In genomic region chr6:4805553-4806307, GRCh38 we compare ENCODE assay signal across 8 cellular contexts. TPM values are rescaled to one million over a fixed set of nuclear protein-coding genes. Genes with fewer than 3 reads are reported as not detected.
DNase-seq lines count a peak whose midpoint lies in the region; ATAC-seq and TF ChIP-seq lines count a peak whose summit lies in the region.

No MANE protein-coding gene starts in this region.

- peak; percentile 11 to 65 (median 34) for TF ChIP-seq CTCF in sigmoid colon (IDR thresholded peaks at IDR 0.05)

- peak; percentile 35 for DNase-seq in stimulated activated naive CD8-positive, alpha-beta T cell treated with anti-CD3 and anti-CD28 coated beads, Interleukin-15, Interleukin-2, amounts not matched to agents 100 U/mL and 50 U/mL, for 24 hours
- no peak for DNase-seq in stimulated activated naive CD8-positive, alpha-beta T cell treated with anti-CD3 and anti-CD28 coated beads, Interleukin-15, amount 100 ng/mL, for 72 hours
- peak; percentile 61 to 75 for DNase-seq in NCI-H187 (lab: John Stamatoyannopoulos, UW)
- peak; percentile 11 for DNase-seq in activated naive CD8-positive, alpha-beta T cell treated with anti-CD3 and anti-CD28 coated beads for 36 hours
- DNase-seq in right cardiac atrium = peak; percentile 17 to 74 (median 64)
- peak; percentile 68 for DNase-seq in sigmoid colon

- 78% methylated on average over 18 of the region's 18 CpGs for WGBS in right cardiac atrium
- WGBS in sigmoid colon, 2 donors = 61 to 76% methylated on average over 18 of the region's 18 CpGs

- intact Hi-C loops in right cardiac atrium (cut with DNase I) (no loop called here), sigmoid colon (cut with DNase I) (no loop called here)

- no peaks in the 10 kb centered on the region for H3K27me3 ChIP-seq in right cardiac atrium (ENCODE audit: control insufficient read depth, insufficient read depth)
- H3K27me3 ChIP-seq in sigmoid colon = no peaks in the 10 kb centered on the region

- TF ChIP-seq EP300 in sigmoid colon (IDR thresholded peaks at IDR 0.05) = no peak

- no peak overlapping the region for H3K27ac ChIP-seq in right cardiac atrium (ENCODE audit: low read length)
- no peak overlapping the region for H3K27ac ChIP-seq in sigmoid colon

- no peak for TF ChIP-seq POLR2A in sigmoid colon (IDR thresholded peaks at IDR 0.05)

- peaks cover 90% of the 10 kb centered on the region for H3K4me1 Mint-ChIP-seq in stimulated activated naive CD8-positive, alpha-beta T cell treated with anti-CD3 and anti-CD28 coated beads, Interleukin-15, amount 100 ng/mL, for 72 hours
- H3K4me1 Mint-ChIP-seq in activated naive CD8-positive, alpha-beta T cell treated with anti-CD3 and anti-CD28 coated beads for 36 hours = peaks cover 77% of the 10 kb centered on the region

- H3K9me3 ChIP-seq in right cardiac atrium (ENCODE audit: control insufficient read depth, low read length) (no peaks in the 10 kb centered on the region), sigmoid colon (peaks cover 0 to under 1% (median 0%) of the 10 kb centered on the region in 4 donors)

- H3K27ac Mint-ChIP-seq in stimulated activated naive CD8-positive, alpha-beta T cell treated with anti-CD3 and anti-CD28 coated beads, Interleukin-15, amount 100 ng/mL, for 72 hours = no peak overlapping the region
- no peak overlapping the region for H3K27ac Mint-ChIP-seq in activated naive CD8-positive, alpha-beta T cell treated with anti-CD3 and anti-CD28 coated beads for 36 hours

- H3K4me3 ChIP-seq in right cardiac atrium (ENCODE audit: low read length) = no peak overlapping the region
- no peak overlapping the region for H3K4me3 ChIP-seq in sigmoid colon

- peak overlapping the region in 1 of 2 donors; percentile 48 for H3K4me3 Mint-ChIP-seq in stimulated activated naive CD8-positive, alpha-beta T cell treated with anti-CD3 and anti-CD28 coated beads, Interleukin-15, amount 100 ng/mL, for 72 hours
- H3K4me3 Mint-ChIP-seq in activated naive CD8-positive, alpha-beta T cell treated with anti-CD3 and anti-CD28 coated beads for 36 hours = no peak overlapping the region

- ATAC-seq in stimulated activated naive CD8-positive, alpha-beta T cell treated with anti-CD3 and anti-CD28 coated beads, Interleukin-15, Interleukin-2, amounts not matched to agents 100 U/mL and 50 U/mL, for 24 hours = no peak
- ATAC-seq in stimulated activated naive CD8-positive, alpha-beta T cell treated with anti-CD3 and anti-CD28 coated beads, Interleukin-15, amount 100 ng/mL, for 72 hours = no peak
- ATAC-seq in right cardiac atrium = peak; percentile 50 to 69
- no peak for ATAC-seq in GM18868 (IDR thresholded peaks at IDR 0.05; ENCODE audit: unreplicated experiment)
- ATAC-seq in HG02571 (IDR thresholded peaks at IDR 0.05; ENCODE audit: unreplicated experiment) = no peak

- H3K36me3 Mint-ChIP-seq in activated naive CD8-positive, alpha-beta T cell treated with anti-CD3 and anti-CD28 coated beads for 36 hours = peaks cover 24% of the 10 kb centered on the region

- peaks cover 9 to 19% of the 10 kb centered on the region in 2 donors for H3K9me3 Mint-ChIP-seq in stimulated activated naive CD8-positive, alpha-beta T cell treated with anti-CD3 and anti-CD28 coated beads, Interleukin-15, amount 100 ng/mL, for 72 hours
- peaks cover 18% of the 10 kb centered on the region for H3K9me3 Mint-ChIP-seq in activated naive CD8-positive, alpha-beta T cell treated with anti-CD3 and anti-CD28 coated beads for 36 hours

- H3K4me1 ChIP-seq in right cardiac atrium (ENCODE audit: control insufficient read depth, insufficient read depth, low read length) = peaks cover 17% of the 10 kb centered on the region
- H3K4me1 ChIP-seq in sigmoid colon = peaks cover 0 to 46% (median 36%) of the 10 kb centered on the region in 4 donors

- no peaks in the 10 kb centered on the region for H3K27me3 Mint-ChIP-seq in stimulated activated naive CD8-positive, alpha-beta T cell treated with anti-CD3 and anti-CD28 coated beads, Interleukin-15, amount 100 ng/mL, for 72 hours
- no peaks in the 10 kb centered on the region for H3K27me3 Mint-ChIP-seq in activated naive CD8-positive, alpha-beta T cell treated with anti-CD3 and anti-CD28 coated beads for 36 hours

- H3K36me3 ChIP-seq in sigmoid colon = no peaks in the 10 kb centered on the region

RNA-seq across cellular contexts. Expression of gene CDYL, which starts 29.5 kb away (rescaled TPM):
- 10 to 100 TPM; 38.8 to 40.5 TPM for total RNA-seq in activated naive CD8-positive, alpha-beta T cell treated with anti-CD3 and anti-CD28 coated beads for 36 hours
- total RNA-seq in right cardiac atrium (10 to 100 TPM; 33.5 to 42.0 (median 36.1) TPM), sigmoid colon (10 to 100 TPM; 37.9 to 82.8 (median 56.5) TPM)
- polyA plus RNA-seq in right cardiac atrium (6.0 TPM), sigmoid colon (10 to 100 TPM; 14.2 to 16.2 (median 14.8) TPM)

Comparison
In these comparisons a context has a peak if more than half of its experiments do, and no peak if none do; other contexts are left out.
1. DNase-seq: peak in stimulated activated naive CD8-positive, alpha-beta T cell treated with anti-CD3 and anti-CD28 coated beads, Interleukin-15, Interleukin-2, amounts not matched to agents 100 U/mL and 50 U/mL, for 24 hours (single experiment), NCI-H187 (2 of 2), activated naive CD8-positive, alpha-beta T cell treated with anti-CD3 and anti-CD28 coated beads for 36 hours (single experiment), right cardiac atrium (3 of 3) and sigmoid colon (single experiment); none in stimulated activated naive CD8-positive, alpha-beta T cell treated with anti-CD3 and anti-CD28 coated beads, Interleukin-15, amount 100 ng/mL, for 72 hours (0 of 2).
2. ATAC-seq: peak in right cardiac atrium (2 of 2); none in stimulated activated naive CD8-positive, alpha-beta T cell treated with anti-CD3 and anti-CD28 coated beads, Interleukin-15, Interleukin-2, amounts not matched to agents 100 U/mL and 50 U/mL, for 24 hours (single experiment), stimulated activated naive CD8-positive, alpha-beta T cell treated with anti-CD3 and anti-CD28 coated beads, Interleukin-15, amount 100 ng/mL, for 72 hours (single experiment), GM18868 (single experiment) and HG02571 (single experiment).